Comparison of ENCODE assay signal across 1 cellular context in the genomic region with DNA sequence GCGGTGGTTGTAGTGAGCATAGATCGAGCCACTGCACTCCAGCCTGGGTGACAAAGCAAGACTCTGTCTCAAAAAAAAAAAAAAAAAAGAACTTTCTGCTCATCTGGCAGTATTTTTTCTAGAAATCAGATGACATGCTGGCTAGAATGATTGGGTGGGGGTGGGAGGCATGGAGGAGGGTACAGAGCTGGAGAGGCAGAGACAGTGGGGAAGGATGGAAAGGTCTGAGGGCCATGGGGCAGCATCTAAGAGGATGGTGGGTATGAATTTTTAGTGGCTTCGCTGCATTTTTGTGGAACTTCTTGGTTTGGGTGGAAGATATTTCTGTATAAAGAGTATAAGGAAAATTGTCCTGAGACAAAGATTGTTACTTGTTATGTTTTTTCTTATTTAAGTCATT.
TF ChIP-seq lines count a peak whose summit lies in the region.

No MANE protein-coding gene starts in this region.

TF ChIP-seq in GM12878, 131 proteins besides CTCF, POLR2A, EP300 and RAD21:
- TF ChIP-seq NFIC (IDR thresholded peaks at IDR 0.05; ENCODE audit: low read depth, low read length): no peak
- TF ChIP-seq, protein P1, sequence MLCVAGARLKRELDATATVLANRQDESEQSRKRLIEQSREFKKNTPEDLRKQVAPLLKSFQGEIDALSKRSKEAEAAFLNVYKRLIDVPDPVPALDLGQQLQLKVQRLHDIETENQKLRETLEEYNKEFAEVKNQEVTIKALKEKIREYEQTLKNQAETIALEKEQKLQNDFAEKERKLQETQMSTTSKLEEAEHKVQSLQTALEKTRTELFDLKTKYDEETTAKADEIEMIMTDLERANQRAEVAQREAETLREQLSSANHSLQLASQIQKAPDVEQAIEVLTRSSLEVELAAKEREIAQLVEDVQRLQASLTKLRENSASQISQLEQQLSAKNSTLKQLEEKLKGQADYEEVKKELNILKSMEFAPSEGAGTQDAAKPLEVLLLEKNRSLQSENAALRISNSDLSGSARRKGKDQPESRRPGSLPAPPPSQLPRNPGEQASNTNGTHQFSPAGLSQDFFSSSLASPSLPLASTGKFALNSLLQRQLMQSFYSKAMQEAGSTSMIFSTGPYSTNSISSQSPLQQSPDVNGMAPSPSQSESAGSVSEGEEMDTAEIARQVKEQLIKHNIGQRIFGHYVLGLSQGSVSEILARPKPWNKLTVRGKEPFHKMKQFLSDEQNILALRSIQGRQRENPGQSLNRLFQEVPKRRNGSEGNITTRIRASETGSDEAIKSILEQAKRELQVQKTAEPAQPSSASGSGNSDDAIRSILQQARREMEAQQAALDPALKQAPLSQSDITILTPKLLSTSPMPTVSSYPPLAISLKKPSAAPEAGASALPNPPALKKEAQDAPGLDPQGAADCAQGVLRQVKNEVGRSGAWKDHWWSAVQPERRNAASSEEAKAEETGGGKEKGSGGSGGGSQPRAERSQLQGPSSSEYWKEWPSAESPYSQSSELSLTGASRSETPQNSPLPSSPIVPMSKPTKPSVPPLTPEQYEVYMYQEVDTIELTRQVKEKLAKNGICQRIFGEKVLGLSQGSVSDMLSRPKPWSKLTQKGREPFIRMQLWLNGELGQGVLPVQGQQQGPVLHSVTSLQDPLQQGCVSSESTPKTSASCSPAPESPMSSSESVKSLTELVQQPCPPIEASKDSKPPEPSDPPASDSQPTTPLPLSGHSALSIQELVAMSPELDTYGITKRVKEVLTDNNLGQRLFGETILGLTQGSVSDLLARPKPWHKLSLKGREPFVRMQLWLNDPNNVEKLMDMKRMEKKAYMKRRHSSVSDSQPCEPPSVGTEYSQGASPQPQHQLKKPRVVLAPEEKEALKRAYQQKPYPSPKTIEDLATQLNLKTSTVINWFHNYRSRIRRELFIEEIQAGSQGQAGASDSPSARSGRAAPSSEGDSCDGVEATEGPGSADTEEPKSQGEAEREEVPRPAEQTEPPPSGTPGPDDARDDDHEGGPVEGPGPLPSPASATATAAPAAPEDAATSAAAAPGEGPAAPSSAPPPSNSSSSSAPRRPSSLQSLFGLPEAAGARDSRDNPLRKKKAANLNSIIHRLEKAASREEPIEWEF (IDR thresholded peaks at IDR 0.05; ENCODE audit: insufficient replicate concordance, low read depth, low read length): no peak
- no peak for TF ChIP-seq ZNF24 (IDR thresholded peaks at IDR 0.05)
- TF ChIP-seq, protein P2, sequence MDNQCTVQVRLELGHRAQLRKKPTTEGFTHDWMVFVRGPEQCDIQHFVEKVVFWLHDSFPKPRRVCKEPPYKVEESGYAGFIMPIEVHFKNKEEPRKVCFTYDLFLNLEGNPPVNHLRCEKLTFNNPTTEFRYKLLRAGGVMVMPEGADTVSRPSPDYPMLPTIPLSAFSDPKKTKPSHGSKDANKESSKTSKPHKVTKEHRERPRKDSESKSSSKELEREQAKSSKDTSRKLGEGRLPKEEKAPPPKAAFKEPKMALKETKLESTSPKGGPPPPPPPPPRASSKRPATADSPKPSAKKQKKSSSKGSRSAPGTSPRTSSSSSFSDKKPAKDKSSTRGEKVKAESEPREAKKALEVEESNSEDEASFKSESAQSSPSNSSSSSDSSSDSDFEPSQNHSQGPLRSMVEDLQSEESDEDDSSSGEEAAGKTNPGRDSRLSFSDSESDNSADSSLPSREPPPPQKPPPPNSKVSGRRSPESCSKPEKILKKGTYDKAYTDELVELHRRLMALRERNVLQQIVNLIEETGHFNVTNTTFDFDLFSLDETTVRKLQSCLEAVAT (IDR thresholded peaks at IDR 0.05): no peak
- no peak for TF ChIP-seq ZNF384 (IDR thresholded peaks at IDR 0.05; ENCODE audit: borderline replicate concordance, low read depth, low read length)
- TF ChIP-seq, protein P3, sequence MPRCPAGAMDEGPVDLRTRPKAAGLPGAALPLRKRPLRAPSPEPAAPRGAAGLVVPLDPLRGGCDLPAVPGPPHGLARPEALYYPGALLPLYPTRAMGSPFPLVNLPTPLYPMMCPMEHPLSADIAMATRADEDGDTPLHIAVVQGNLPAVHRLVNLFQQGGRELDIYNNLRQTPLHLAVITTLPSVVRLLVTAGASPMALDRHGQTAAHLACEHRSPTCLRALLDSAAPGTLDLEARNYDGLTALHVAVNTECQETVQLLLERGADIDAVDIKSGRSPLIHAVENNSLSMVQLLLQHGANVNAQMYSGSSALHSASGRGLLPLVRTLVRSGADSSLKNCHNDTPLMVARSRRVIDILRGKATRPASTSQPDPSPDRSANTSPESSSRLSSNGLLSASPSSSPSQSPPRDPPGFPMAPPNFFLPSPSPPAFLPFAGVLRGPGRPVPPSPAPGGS (IDR thresholded peaks at IDR 0.05; ENCODE audit: borderline replicate concordance, insufficient read depth, low read depth, low read length, poor library complexity, severe bottlenecking): no peak
- no peak for TF ChIP-seq MXI1 (IDR thresholded peaks at IDR 0.05; ENCODE audit: low read depth, low read length)
- no peak for TF ChIP-seq HDGF (IDR thresholded peaks at IDR 0.05)
- no peak for TF ChIP-seq ZSCAN29 (IDR thresholded peaks at IDR 0.05)
